Comparison of ENCODE assay signal across 8 cellular contexts in the genomic region with DNA sequence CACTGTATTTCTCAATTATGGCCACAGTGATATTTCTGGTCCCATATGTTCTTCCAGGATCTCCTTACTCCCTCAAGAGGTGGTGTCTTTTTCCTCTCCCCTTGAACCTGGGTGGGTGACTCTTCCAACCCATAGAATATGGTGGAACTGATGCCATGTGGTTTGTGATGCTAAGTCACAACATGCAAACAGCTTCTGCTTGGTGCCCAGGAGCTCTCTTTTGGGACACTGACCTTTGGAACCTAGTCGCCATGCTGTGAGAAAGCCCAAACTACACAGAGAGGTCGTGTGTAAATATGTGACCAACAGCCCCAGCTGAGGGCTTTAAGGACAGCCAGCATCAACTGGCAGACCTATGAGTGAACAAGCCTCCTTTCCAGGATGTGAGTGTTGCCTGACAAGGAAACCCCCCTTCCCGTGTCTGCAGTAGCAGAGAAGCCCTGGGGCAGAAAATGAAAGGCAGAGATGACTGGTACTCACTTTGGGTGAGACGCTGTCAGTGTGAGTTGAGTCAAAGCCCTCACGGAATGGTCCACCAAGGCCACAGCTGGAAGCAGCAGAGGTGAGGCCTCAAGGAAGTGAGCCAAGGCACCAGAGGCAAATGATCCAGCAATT.
A peak's percentile ranks its signal among the peaks of the same experiment; 100 is the strongest.
DNase-seq lines count a peak whose midpoint lies in the region; ATAC-seq lines count a peak whose summit lies in the region.

No MANE protein-coding gene starts in this region.

- H3K27me3 Mint-ChIP-seq in CD4-positive, alpha-beta memory T cell: no peaks in the 10 kb centered on the region
- peaks cover 6% of the 10 kb centered on the region for H3K27me3 Mint-ChIP-seq in activated T-helper 1 cell treated with anti-CD3 and anti-CD28 coated beads, Interleukin-12 subunit alpha, Interleukin-12 subunit beta, Interleukin-2, Interleukin-4 antibody, amounts not matched to agents 30 ng/mL and 10 ng/mL and 1 ng/mL, durations not matched to agents 14 hours and 24 hours and 36 hours (ENCODE audit: insufficient read depth)

- H3K9me3 Mint-ChIP-seq in CD4-positive, alpha-beta memory T cell: no peaks in the 10 kb centered on the region
- peaks cover 3% of the 10 kb centered on the region for H3K9me3 Mint-ChIP-seq in activated T-helper 1 cell treated with anti-CD3 and anti-CD28 coated beads, Interleukin-12 subunit alpha, Interleukin-12 subunit beta, Interleukin-2, Interleukin-4 antibody, amounts not matched to agents 30 ng/mL and 10 ng/mL and 1 ng/mL, durations not matched to agents 14 hours and 24 hours and 36 hours

- H3K9me3 ChIP-seq in CD4-positive, alpha-beta memory T cell (ENCODE audit: control insufficient read depth in 1 of 2, low read length in 2 of 2): no peaks in the 10 kb centered on the region

- H3K36me3 Mint-ChIP-seq in CD4-positive, alpha-beta memory T cell: no peaks in the 10 kb centered on the region
- peaks cover 7% of the 10 kb centered on the region for H3K36me3 Mint-ChIP-seq in activated T-helper 1 cell treated with anti-CD3 and anti-CD28 coated beads, Interleukin-12 subunit alpha, Interleukin-12 subunit beta, Interleukin-2, Interleukin-4 antibody, amounts not matched to agents 30 ng/mL and 10 ng/mL and 1 ng/mL, durations not matched to agents 14 hours and 24 hours and 36 hours (ENCODE audit: low read depth)

- H3K27ac Mint-ChIP-seq in CD4-positive, alpha-beta memory T cell: peak overlapping the region in 4 of 7 donors; percentile 0 to 52 (median 42)
- H3K27ac Mint-ChIP-seq in activated T-helper 1 cell treated with anti-CD3 and anti-CD28 coated beads, Interleukin-12 subunit alpha, Interleukin-12 subunit beta, Interleukin-2, Interleukin-4 antibody, amounts not matched to agents 30 ng/mL and 10 ng/mL and 1 ng/mL, durations not matched to agents 14 hours and 24 hours and 36 hours: peak overlapping the region; percentile 88

- CTCF ChIA-PET in CD4-positive, alpha-beta memory T cell (lab: Charles Lee; ENCODE audit: partially characterized antibody): no interaction called here

- H3K4me1 ChIP-seq in CD4-positive, alpha-beta memory T cell (ENCODE audit: insufficient read depth, low read length): peaks cover 22% of the 10 kb centered on the region

- no peaks in the 10 kb centered on the region for H3K36me3 ChIP-seq in CD4-positive, alpha-beta memory T cell (ENCODE audit: insufficient read depth, low read length)

- no peaks in the 10 kb centered on the region for H3K27me3 ChIP-seq in CD4-positive, alpha-beta memory T cell (ENCODE audit: insufficient read depth, low read length)

- POLR2A ChIA-PET in CD4-positive, alpha-beta memory T cell (lab: Charles Lee; ENCODE audit: partially characterized antibody): interaction anchor here (0.8 to 1.2 kb wide), 2 partner anchors 20 to 31 kb away, joined by 3 read pairs; no protein-coding TSS in a partner anchor

- ATAC-seq in GM19397 (IDR thresholded peaks at IDR 0.05; ENCODE audit: unreplicated experiment) (peak; percentile 89), HG03159 (IDR thresholded peaks at IDR 0.05; ENCODE audit: unreplicated experiment) (peak; percentile 93)

- no peak overlapping the region for H3K27ac ChIP-seq in CD4-positive, alpha-beta memory T cell (ENCODE audit: low read depth, low read length)

- H3K4me1 Mint-ChIP-seq in CD4-positive, alpha-beta memory T cell: peaks cover 15 to 38% (median 24%) of the 10 kb centered on the region in 4 donors
- H3K4me1 Mint-ChIP-seq in activated T-helper 1 cell treated with anti-CD3 and anti-CD28 coated beads, Interleukin-12 subunit alpha, Interleukin-12 subunit beta, Interleukin-2, Interleukin-4 antibody, amounts not matched to agents 30 ng/mL and 10 ng/mL and 1 ng/mL, durations not matched to agents 14 hours and 24 hours and 36 hours (ENCODE audit: low read depth): peaks cover 47% of the 10 kb centered on the region

- no peak overlapping the region for H3K4me3 ChIP-seq in CD4-positive, alpha-beta memory T cell (ENCODE audit: low read length in 2 of 2)

- no peak overlapping the region for H3K4me3 Mint-ChIP-seq in CD4-positive, alpha-beta memory T cell
- peak overlapping the region; percentile 53 for H3K4me3 Mint-ChIP-seq in activated T-helper 1 cell treated with anti-CD3 and anti-CD28 coated beads, Interleukin-12 subunit alpha, Interleukin-12 subunit beta, Interleukin-2, Interleukin-4 antibody, amounts not matched to agents 30 ng/mL and 10 ng/mL and 1 ng/mL, durations not matched to agents 14 hours and 24 hours and 36 hours

- peak in 1 of 5 donors; percentile 47 for DNase-seq in CD4-positive, alpha-beta memory T cell
- peak; percentile 68 for DNase-seq in activated T-helper 1 cell treated with anti-CD3 and anti-CD28 coated beads, Interleukin-12 subunit alpha, Interleukin-12 subunit beta, Interleukin-2, Interleukin-4 antibody, amounts not matched to agents 30 ng/mL and 10 ng/mL and 1 ng/mL, durations not matched to agents 14 hours and 24 hours and 36 hours (ENCODE audit: low spot score)
- DNase-seq in CD1c-positive myeloid dendritic cell (ENCODE audit: extremely low spot score): no peak
- DNase-seq in NCI-H1417 treated with DMSO at 0.1 percent for 48 hours (lab: John Stamatoyannopoulos, UW): no peak
- DNase-seq in NCI-H1092 treated with DMSO at 0.1 percent for 48 hours (lab: John Stamatoyannopoulos, UW): no peak
- no peak for DNase-seq in NCI-H2081 (lab: John Stamatoyannopoulos, UW)

- intact Hi-C loops in CD4-positive, alpha-beta memory T cell (cut with micrococcal nuclease): loop anchor here (5.0 kb wide), 1 partner anchor 52 kb away; no protein-coding TSS in a partner anchor
- intact Hi-C loops in activated T-helper 1 cell treated with anti-CD3 and anti-CD28 coated beads, Interleukin-12 subunit alpha, Interleukin-12 subunit beta, Interleukin-2, Interleukin-4 antibody, amounts not matched to agents 30 ng/mL and 10 ng/mL and 1 ng/mL, durations not matched to agents 14 hours and 24 hours and 36 hours (cut with micrococcal nuclease): loop anchor here (1.0 to 5.0 kb wide), 5 partner anchors 9 to 223 kb away; a partner anchor contains a TSS
